ENCODE assay signal across 19 cellular contexts in the genomic region with DNA sequence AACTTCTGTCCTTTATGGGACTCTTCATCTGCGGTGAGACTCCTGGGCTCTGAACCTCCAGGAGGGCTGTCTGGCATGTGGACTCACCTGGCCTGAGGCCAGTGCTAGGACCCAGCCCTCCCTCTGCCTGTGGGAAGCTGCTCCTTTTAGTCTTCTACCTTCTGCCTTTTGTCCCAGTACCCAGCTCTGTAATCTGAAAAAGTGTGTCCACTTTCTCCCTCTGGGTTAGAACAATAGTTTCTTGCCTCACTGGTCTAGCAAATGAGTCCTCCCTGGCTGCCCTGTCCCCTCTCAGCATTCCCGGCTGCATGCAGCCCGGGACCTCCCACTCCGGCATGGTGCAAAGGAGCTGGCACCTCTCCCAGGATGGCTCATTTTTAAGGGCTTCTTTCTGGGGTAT. TPM values are rescaled to one million over a fixed set of nuclear protein-coding genes. Genes with fewer than 3 reads are reported as not detected.
A peak's percentile ranks its signal among the peaks of the same experiment; 100 is the strongest.
DNase-seq lines count a peak whose midpoint lies in the region; ATAC-seq, FAIRE-seq and TF ChIP-seq lines count a peak whose summit lies in the region.
"Had no signal": no experiment of that assay in that cellular context is flagged by ENCODE, and none has a peak within 500 bp of the region (broad histone marks: within the 10 kb centered on the region; RNA-seq: fewer than 3 reads in every experiment).

No MANE protein-coding gene starts in this region.

- no peaks in the 10 kb centered on the region for H3K9me3 ChIP-seq in astrocyte (ENCODE audit: insufficient read depth, low read depth, low read length)

- no peak overlapping the region for H3K27ac Mint-ChIP-seq in astrocyte (ENCODE audit: unreplicated experiment)
- H3K27ac Mint-ChIP-seq: CD14-positive monocyte, H9, T-cell had no signal

- peak overlapping the region; percentile 23 for H3K4me2 ChIP-seq in astrocyte (ENCODE audit: low read length)
- H3K4me2 ChIP-seq: PC-9 had no signal

- H3K27me3 ChIP-seq in astrocyte (ENCODE audit: insufficient read depth, low read length): no peaks in the 10 kb centered on the region

- H3K36me3 Mint-ChIP-seq in astrocyte (ENCODE audit: low read depth, unreplicated experiment): no peaks in the 10 kb centered on the region
- H3K36me3 Mint-ChIP-seq: CD14-positive monocyte, T-cell had no signal

- H3K27me3 Mint-ChIP-seq in astrocyte (ENCODE audit: low read depth, unreplicated experiment): peaks cover 12% of the 10 kb centered on the region

- no peak overlapping the region for H3K9ac ChIP-seq in astrocyte (ENCODE audit: low read length)

- peak overlapping the region; percentile 39 for H2AFZ ChIP-seq in astrocyte (ENCODE audit: low read depth, low read length)
- H2AFZ ChIP-seq: PC-9 had no signal

- H3K9me3 Mint-ChIP-seq in astrocyte (ENCODE audit: unreplicated experiment): peaks cover 1% of the 10 kb centered on the region
- H3K9me3 Mint-ChIP-seq: H9, T-cell had no signal

- H3K36me3 ChIP-seq in astrocyte (ENCODE audit: insufficient read depth, low read length): no peaks in the 10 kb centered on the region

- peaks cover 17% of the 10 kb centered on the region for H3K4me1 ChIP-seq in astrocyte (ENCODE audit: insufficient read depth, low read length)

- DNase-seq in A172 (ENCODE audit: low spot score) (peak; percentile 49), ELF-1 (ENCODE audit: low read depth, low spot score) (peak; percentile 56), astrocyte (ENCODE audit: low read depth) (no peak), kidney tubule cell (ENCODE audit: low spot score) (peak; percentile 45), DMS114 treated with DMSO at 0.1 percent for 48 hours (lab: John Stamatoyannopoulos, UW; ENCODE audit: unreplicated experiment) (no peak)
- no peak for DNase-seq in activated effector memory CD4-positive, alpha-beta T cell treated with Interleukin-2 at 50 U/mL for 16 hours
- DNase-seq: ACHN, AML-193, H9, KBM-7, NCI-H1092 treated with DMSO at 0.1 percent for 48 hours, NCI-H1694 treated with DMSO at 0.1 percent for 48 hours, NCI-H2107, PC-9, T-cell had no signal

- no peaks in the 10 kb centered on the region for H4K20me1 ChIP-seq in astrocyte (ENCODE audit: insufficient read depth, low read length)

- no peaks in the 10 kb centered on the region for H3K79me2 ChIP-seq in astrocyte (ENCODE audit: insufficient read depth, low read length)

- no peak overlapping the region for H3K4me3 Mint-ChIP-seq in astrocyte (ENCODE audit: unreplicated experiment)
- H3K4me3 Mint-ChIP-seq: CD14-positive monocyte, H9, T-cell had no signal

- no peak overlapping the region for H3K4me3 ChIP-seq in astrocyte (ENCODE audit: insufficient read depth, low read depth, low read length)
- H3K4me3 ChIP-seq: PC-9 had no signal

- ATAC-seq in HG02610 (IDR thresholded peaks at IDR 0.05; ENCODE audit: unreplicated experiment) (no peak), GM21717 (IDR thresholded peaks at IDR 0.05; ENCODE audit: unreplicated experiment) (no peak)
- ATAC-seq: T-cell had no signal

- H3K27ac ChIP-seq in astrocyte (ENCODE audit: low read depth, low read length): no peak overlapping the region
- H3K27ac ChIP-seq: PC-9 had no signal

- no peak for FAIRE-seq in astrocyte (lab: Jason Lieb, UNC)
- FAIRE-seq: GM19239 had no signal

- peaks cover 9% of the 10 kb centered on the region for H3K4me1 Mint-ChIP-seq in astrocyte (ENCODE audit: low read depth, unreplicated experiment)

- TF ChIP-seq CTCF in astrocyte (IDR thresholded peaks at IDR 0.05; ENCODE audit: insufficient read depth, low read depth, low read length): no peak

RNA-seq across cellular contexts. Expression of a gene that starts 25.9 kb away (rescaled TPM):
- 0.24 and 1.9 TPM in 2 replicates for total RNA-seq in A172 (2014; rRNA removed; shearing (Covaris generic))
- not detected in 2 replicates for total RNA-seq in astrocyte
- total RNA-seq: H9, PC-9, T-cell had no signal

RNA-seq across cellular contexts. Expression of a gene that starts 47.7 kb away (rescaled TPM):
- total RNA-seq in A172 (2014; rRNA removed; shearing (Covaris generic)): not detected in 2 replicates
- total RNA-seq in astrocyte: not detected in 2 replicates
- total RNA-seq: H9, PC-9, T-cell had no signal

RNA-seq across cellular contexts. Expression of a gene that starts 55.6 kb away (rescaled TPM):
- 0.46 TPM in 1 of 2 replicates, not detected in the other for total RNA-seq in A172 (2014; rRNA removed; shearing (Covaris generic))
- not detected in 2 replicates for total RNA-seq in astrocyte
- total RNA-seq: H9, PC-9, T-cell had no signal

Comparison
In these comparisons a context has a peak if more than half of its experiments do, and no peak if none do; other contexts are left out.
1. DNase-seq: peak in A172 (single experiment), ELF-1 (single experiment) and kidney tubule cell (single experiment); none in astrocyte (single experiment), DMS114 treated with DMSO at 0.1 percent for 48 hours (single experiment) and activated effector memory CD4-positive, alpha-beta T cell treated with Interleukin-2 at 50 U/mL for 16 hours (single experiment).